9 cellular contexts compared by ENCODE assay signal in genomic region chr16:27430923-27431484, GRCh38. TPM values are rescaled to one million over a fixed set of nuclear protein-coding genes. Genes with fewer than 3 reads are reported as not detected.
DNase-seq lines count a peak whose midpoint lies in the region; ATAC-seq, FAIRE-seq and TF ChIP-seq lines count a peak whose summit lies in the region.
"Had no signal": no experiment of that assay in that cellular context is flagged by ENCODE, and none has a peak within 500 bp of the region (broad histone marks: within the 10 kb centered on the region; RNA-seq: fewer than 3 reads in every experiment).

No MANE protein-coding gene starts in this region.

- in situ Hi-C loops in KBM-7 (cut with MboI; ENCODE audit: low pct_unique_long_range_greater_than_20kb, low sequenced_read_pairs) (no loop called here), brain microvascular endothelial cell (cut with HindIII; ENCODE audit: low pct_ligation_motif_present, low sequenced_read_pairs) (no loop called here)

- no peak for TF ChIP-seq CTCF in brain microvascular endothelial cell (IDR thresholded peaks at IDR 0.05; ENCODE audit: low read depth, low read length, missing control alignments)
- TF ChIP-seq CTCF in GM20000 (IDR thresholded peaks at IDR 0.05; ENCODE audit: extremely low read depth, missing control alignments): no peak

- no peaks in the 10 kb centered on the region for H3K27me3 Mint-ChIP-seq in activated naive CD8-positive, alpha-beta T cell treated with anti-CD3 and anti-CD28 coated beads for 36 hours
- H3K27me3 Mint-ChIP-seq in naive thymus-derived CD8-positive, alpha-beta T cell: no peaks in the 10 kb centered on the region

- no peaks in the 10 kb centered on the region for H3K27me3 ChIP-seq in brain microvascular endothelial cell (replicated peaks)

- H3K9me3 Mint-ChIP-seq in activated naive CD8-positive, alpha-beta T cell treated with anti-CD3 and anti-CD28 coated beads for 36 hours: peaks cover 2% of the 10 kb centered on the region
- H3K9me3 Mint-ChIP-seq in naive thymus-derived CD8-positive, alpha-beta T cell: no peaks in the 10 kb centered on the region

- no peaks in the 10 kb centered on the region for H3K36me3 ChIP-seq in brain microvascular endothelial cell (replicated peaks)

- H3K4me3 Mint-ChIP-seq in activated naive CD8-positive, alpha-beta T cell treated with anti-CD3 and anti-CD28 coated beads for 36 hours: no peak overlapping the region
- peak overlapping the region in 1 of 10 donors; percentile 38 for H3K4me3 Mint-ChIP-seq in naive thymus-derived CD8-positive, alpha-beta T cell

- TF ChIP-seq POLR2A in GM12892 (IDR thresholded peaks at IDR 0.05; ENCODE audit: low read depth, low read length): peak; percentile 36; the same call in 1 of the 2 replicates

- peaks cover 55% of the 10 kb centered on the region for H3K4me1 Mint-ChIP-seq in activated naive CD8-positive, alpha-beta T cell treated with anti-CD3 and anti-CD28 coated beads for 36 hours
- peaks cover 22 to 70% (median 47%) of the 10 kb centered on the region in 4 donors for H3K4me1 Mint-ChIP-seq in naive thymus-derived CD8-positive, alpha-beta T cell

- FAIRE-seq in GM12892 (lab: Jason Lieb, UNC): peak; percentile 96

- peaks cover 71% of the 10 kb centered on the region for H3K36me3 Mint-ChIP-seq in activated naive CD8-positive, alpha-beta T cell treated with anti-CD3 and anti-CD28 coated beads for 36 hours
- H3K36me3 Mint-ChIP-seq in naive thymus-derived CD8-positive, alpha-beta T cell: peaks cover 3 to 57% (median 11%) of the 10 kb centered on the region in 3 donors

- POLR2A ChIA-PET in naive thymus-derived CD8-positive, alpha-beta T cell (lab: Charles Lee): interaction anchor here (1.0 to 1.4 kb wide), 2 partner anchors 29 to 63 kb away, joined by 5 read pairs; partner anchors contain the start of gene IL21R

- H3K27ac ChIP-seq in brain microvascular endothelial cell: no peak overlapping the region

- DNase-seq in GM12892 (ENCODE audit: insufficient read length): no peak
- DNase-seq in KBM-7: peak; percentile 98
- no peak for DNase-seq in activated naive CD8-positive, alpha-beta T cell treated with anti-CD3 and anti-CD28 coated beads for 36 hours
- no peak for DNase-seq in naive thymus-derived CD8-positive, alpha-beta T cell
- no peak for DNase-seq in brain microvascular endothelial cell
- DNase-seq in amniotic stem cell (lab: John Stamatoyannopoulos, UW): no peak
- no peak for DNase-seq in GM20000 (ENCODE audit: low spot score)
- DNase-seq: NCI-H2171 had no signal

- H3K27ac Mint-ChIP-seq in activated naive CD8-positive, alpha-beta T cell treated with anti-CD3 and anti-CD28 coated beads for 36 hours: peak overlapping the region; percentile 79
- H3K27ac Mint-ChIP-seq in naive thymus-derived CD8-positive, alpha-beta T cell: peak overlapping the region in 7 of 10 donors; percentile 48 to 87 (median 63)

- no peak overlapping the region for H3K4me3 ChIP-seq in brain microvascular endothelial cell (ENCODE audit: low read depth, low read length)

- no peak for ATAC-seq in naive thymus-derived CD8-positive, alpha-beta T cell
- ATAC-seq in GM21367 (IDR thresholded peaks at IDR 0.05; ENCODE audit: unreplicated experiment): no peak

RNA-seq across cellular contexts. Expression of gene IL21R, which starts 29.0 kb away (rescaled TPM):
- polyA plus RNA-seq in GM12892 (2012; ENCODE audit: missing spikeins): 31.5 TPM
- 10 to 100 TPM; 99.3 to 99.5 TPM for total RNA-seq in activated naive CD8-positive, alpha-beta T cell treated with anti-CD3 and anti-CD28 coated beads for 36 hours
- 10 to 100 TPM; 29.3 to 29.4 TPM for total RNA-seq in naive thymus-derived CD8-positive, alpha-beta T cell
- 10 to 100 TPM; 26.5 to 47.1 (median 33.9) TPM for polyA plus RNA-seq in naive thymus-derived CD8-positive, alpha-beta T cell
